ENCODE assay signal across 10 cellular contexts in the genomic region with DNA sequence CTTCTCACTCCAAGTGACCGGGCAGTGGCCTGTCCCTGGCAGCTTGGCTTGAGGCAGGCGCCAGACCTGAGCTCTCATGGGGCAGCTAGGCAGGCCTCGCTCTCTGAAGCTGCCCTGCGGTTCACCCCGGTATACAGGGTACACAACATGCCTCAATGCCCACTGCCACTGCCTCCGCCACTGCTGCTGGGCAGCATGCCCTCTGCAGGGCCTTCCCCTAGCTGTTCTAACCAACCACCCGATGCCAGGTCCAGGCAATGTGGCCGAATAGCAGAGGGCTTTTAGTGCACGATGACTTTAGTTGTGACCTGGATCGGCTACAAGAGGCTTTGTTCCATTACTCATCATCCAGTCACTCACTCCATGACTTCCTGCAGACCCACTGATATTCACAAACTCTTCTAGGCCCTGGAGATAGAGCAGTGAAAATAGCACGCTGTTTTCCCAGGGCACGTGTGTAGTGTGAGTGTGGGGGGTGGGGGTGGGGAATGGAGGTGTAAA. TPM values are rescaled to one million over a fixed set of nuclear protein-coding genes. Genes with fewer than 3 reads are reported as not detected.
DNase-seq lines count a peak whose midpoint lies in the region; ATAC-seq and TF ChIP-seq lines count a peak whose summit lies in the region.
"Had no signal": no experiment of that assay in that cellular context is flagged by ENCODE, and none has a peak within 500 bp of the region (broad histone marks: within the 10 kb centered on the region; RNA-seq: fewer than 3 reads in every experiment).

No MANE protein-coding gene starts in this region.

- H3K79me2 ChIP-seq in KMS-11 (ENCODE audit: insufficient read depth, low read depth): peaks cover 7% of the 10 kb centered on the region; the same call in 1 of the 2 replicates

- H3K36me3 Mint-ChIP-seq in naive thymus-derived CD4-positive, alpha-beta T cell: no peaks in the 10 kb centered on the region

- 4 to 11% methylated on average over 7 of the region's 12 CpGs for WGBS in thyroid gland, 2 donors

- 0 out of 2 replicates have a peak overlapping the region, but pooled peaks have one; percentile 73 for H2AFZ ChIP-seq in KMS-11 (ENCODE audit: low read depth)

- H4K20me1 ChIP-seq in KMS-11 (ENCODE audit: insufficient read depth): no peaks in the 10 kb centered on the region

- H3K4me3 ChIP-seq in KMS-11 (IDR thresholded peaks at IDR 0.05; ENCODE audit: insufficient read depth, low read depth, low read length): no peak overlapping the region
- H3K4me3 ChIP-seq in cardiac fibroblast (replicated peaks in 1 of 2; ENCODE audit: low read depth in 2 of 2, low read length in 2 of 2): peak overlapping the region in 1 of 2 donors; percentile 24
- H3K4me3 ChIP-seq in thyroid gland (replicated peaks in 1 of 3): peak overlapping the region in 1 of 3 donors; percentile 13
- no peak overlapping the region for H3K4me3 ChIP-seq in naive thymus-derived CD4-positive, alpha-beta T cell (ENCODE audit: low read length)

- DNase-seq in cardiac fibroblast (ENCODE audit: low read depth in 2 of 2) (peak; percentile 50 to 79), kidney tubule cell (ENCODE audit: low spot score) (peak; percentile 97), thyroid gland (peak; percentile 99), GDM1 (lab: John Stamatoyannopoulos, UW) (no peak), NCI-H526 (lab: John Stamatoyannopoulos, UW) (no peak)
- no peak for DNase-seq in naive thymus-derived CD4-positive, alpha-beta T cell
- DNase-seq: effector CD4-positive, alpha-beta T cell had no signal

- H3K4me1 Mint-ChIP-seq in naive thymus-derived CD4-positive, alpha-beta T cell: peaks cover 6 to 13% (median 11%) of the 10 kb centered on the region in 7 donors

- TF ChIP-seq POLR2A in thyroid gland (IDR thresholded peaks at IDR 0.05): peak in 1 of 2 donors; percentile 75

- no peak for ATAC-seq in HG03378 (IDR thresholded peaks at IDR 0.05; ENCODE audit: unreplicated experiment)
- no peak for ATAC-seq in naive thymus-derived CD4-positive, alpha-beta T cell

- CTCF ChIA-PET in naive thymus-derived CD4-positive, alpha-beta T cell (lab: Charles Lee): interaction anchor here (0.6 kb wide), 1 partner anchor 416 kb away, joined by 3 read pairs; no protein-coding TSS in a partner anchor

- H3K4me1 ChIP-seq in KMS-11 (ENCODE audit: low read depth, poor library complexity, severe bottlenecking) (peaks cover 24% of the 10 kb centered on the region), thyroid gland (peaks cover 73 to 85% of the 10 kb centered on the region in 2 donors)
- H3K4me1 ChIP-seq in naive thymus-derived CD4-positive, alpha-beta T cell (ENCODE audit: control insufficient read depth in 2 of 2, insufficient read depth in 2 of 2, low read length in 2 of 2): no peaks in the 10 kb centered on the region

- POLR2A ChIA-PET in naive thymus-derived CD4-positive, alpha-beta T cell (lab: Charles Lee): no interaction called here

- H3K27ac ChIP-seq in KMS-11: peak overlapping the region; percentile 88; the same call in 1 of the 2 replicates
- H3K27ac ChIP-seq in thyroid gland: peak overlapping the region; percentile 94 to 98 (median 94)
- no peak overlapping the region for H3K27ac ChIP-seq in naive thymus-derived CD4-positive, alpha-beta T cell (ENCODE audit: low read depth, low read length)

- no peaks in the 10 kb centered on the region for H3K9me3 ChIP-seq in thyroid gland
- H3K9me3 ChIP-seq in naive thymus-derived CD4-positive, alpha-beta T cell (ENCODE audit: control insufficient read depth in 2 of 3, low read length in 3 of 3): no peaks in the 10 kb centered on the region

- H3K27ac Mint-ChIP-seq in naive thymus-derived CD4-positive, alpha-beta T cell: no peak overlapping the region

- H3K4me2 ChIP-seq in KMS-11: peak overlapping the region; percentile 98

- TF ChIP-seq CTCF in KMS-11 (conservative IDR thresholded peaks at IDR 0.05; ENCODE audit: low read depth, low read length) (no peak), cardiac fibroblast (IDR thresholded peaks at IDR 0.05; ENCODE audit: low read depth, low read length) (no peak), thyroid gland (IDR thresholded peaks at IDR 0.05) (no peak)

- peak overlapping the region; percentile 73; the same call in 1 of the 2 replicates for H3K9ac ChIP-seq in KMS-11

- H3K27me3 ChIP-seq in KMS-11 (ENCODE audit: insufficient read depth, low read depth): no peaks in the 10 kb centered on the region
- no peaks in the 10 kb centered on the region for H3K27me3 ChIP-seq in thyroid gland
- H3K27me3 ChIP-seq in naive thymus-derived CD4-positive, alpha-beta T cell (ENCODE audit: control insufficient read depth in 2 of 2, insufficient read depth in 2 of 2, low read length in 2 of 2): no peaks in the 10 kb centered on the region

- H3K4me3 Mint-ChIP-seq in naive thymus-derived CD4-positive, alpha-beta T cell: no peak overlapping the region

- no peaks in the 10 kb centered on the region for H3K27me3 Mint-ChIP-seq in naive thymus-derived CD4-positive, alpha-beta T cell

- intact Hi-C loops in thyroid gland (cut with DNase I): no loop called here
- intact Hi-C loops in naive thymus-derived CD4-positive, alpha-beta T cell (cut with micrococcal nuclease): no loop called here

- peaks cover 0 to 2% (median 0%) of the 10 kb centered on the region in 11 donors for H3K9me3 Mint-ChIP-seq in naive thymus-derived CD4-positive, alpha-beta T cell

- H3K36me3 ChIP-seq in KMS-11 (ENCODE audit: insufficient read depth) (no peaks in the 10 kb centered on the region), thyroid gland (no peaks in the 10 kb centered on the region)
- H3K36me3 ChIP-seq in naive thymus-derived CD4-positive, alpha-beta T cell (ENCODE audit: control insufficient read depth in 2 of 3, insufficient read depth in 3 of 3, low read length in 3 of 3): no peaks in the 10 kb centered on the region

RNA-seq across cellular contexts. Expression of a gene that starts 19.7 kb away (rescaled TPM):
- 100 to 1,000 TPM in 2 of 4 donors, 10 to 100 TPM in 2; 68.7 to 172 (median 97.3) TPM for total RNA-seq in thyroid gland
- total RNA-seq in naive thymus-derived CD4-positive, alpha-beta T cell: 10 to 100 TPM in 1 of 5 experiments, 1 to 10 TPM in 4; 1.4 to 15.8 (median 2.0) TPM
- under 1 TPM; 0.19 to 0.28 TPM for polyA plus RNA-seq in naive thymus-derived CD4-positive, alpha-beta T cell

RNA-seq across cellular contexts. Expression of a gene that starts 30.4 kb away (rescaled TPM):
- total RNA-seq in thyroid gland: not detected
- not detected for total RNA-seq in naive thymus-derived CD4-positive, alpha-beta T cell
- not detected for polyA plus RNA-seq in naive thymus-derived CD4-positive, alpha-beta T cell
- total RNA-seq: SK-MEL-5 had no signal

Comparison
In these comparisons a context has a peak if more than half of its experiments do, and no peak if none do; other contexts are left out.
1. DNase-seq: peak in cardiac fibroblast (2 of 2), kidney tubule cell (single experiment) and thyroid gland (2 of 2); none in GDM1 (single experiment), naive thymus-derived CD4-positive, alpha-beta T cell (0 of 9) and NCI-H526 (0 of 2).
2. RNA of a gene that starts 19.7 kb away (total RNA-seq): 68.7 to 172 TPM in thyroid gland; 1.4 to 15.8 TPM in naive thymus-derived CD4-positive, alpha-beta T cell; every median in the first group is over 4 times any median in the second.